Comparison of ENCODE assay signal across 7 cellular contexts in the genomic region with DNA sequence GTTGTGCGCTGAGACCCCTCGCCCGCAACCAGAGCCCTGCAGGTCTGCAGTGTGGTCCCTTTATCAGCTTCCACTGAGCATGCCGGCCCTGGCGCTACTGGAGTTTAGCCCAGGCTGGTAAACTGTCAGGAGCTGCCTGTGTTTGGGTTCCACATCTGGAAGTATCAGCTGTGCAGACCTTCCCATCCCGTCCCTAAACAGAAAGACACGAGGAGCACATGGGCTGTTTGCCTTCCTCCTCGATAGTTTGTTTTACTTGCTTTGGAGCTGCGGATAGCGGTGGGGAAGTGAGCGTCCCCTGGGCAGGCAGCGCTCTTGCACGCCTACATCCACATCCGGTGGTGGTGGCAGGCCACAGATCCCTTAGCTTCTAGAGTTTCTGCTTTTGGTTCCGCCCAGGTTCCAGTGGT. TPM values are rescaled to one million over a fixed set of nuclear protein-coding genes. Genes with fewer than 3 reads are reported as not detected.
DNase-seq lines count a peak whose midpoint lies in the region; ATAC-seq and TF ChIP-seq lines count a peak whose summit lies in the region.

No MANE protein-coding gene starts in this region.

- H3K36me3 ChIP-seq in effector memory CD4-positive, alpha-beta T cell (ENCODE audit: control insufficient read depth, insufficient read depth, low read length): no peaks in the 10 kb centered on the region

- no peak for TF ChIP-seq CTCF in activated CD8-positive, alpha-beta T cell treated with anti-CD3 and anti-CD28 coated beads for 36 hours (IDR thresholded peaks at IDR 0.05)

- H3K9me3 Mint-ChIP-seq in activated CD8-positive, alpha-beta T cell treated with anti-CD3 and anti-CD28 coated beads for 36 hours: no peaks in the 10 kb centered on the region

- no peaks in the 10 kb centered on the region for H3K36me3 Mint-ChIP-seq in activated CD8-positive, alpha-beta T cell treated with anti-CD3 and anti-CD28 coated beads for 36 hours (ENCODE audit: low read depth)

- peaks cover 4% of the 10 kb centered on the region for H3K4me1 ChIP-seq in effector memory CD4-positive, alpha-beta T cell (ENCODE audit: control insufficient read depth, insufficient read depth, low read length, poor library complexity, severe bottlenecking)

- POLR2A ChIA-PET in activated CD8-positive, alpha-beta T cell treated with anti-CD3 and anti-CD28 coated beads for 36 hours (lab: Charles Lee): interaction anchor here (0.9 kb wide), 1 partner anchor 9 kb away, joined by 3 read pairs; no protein-coding TSS in a partner anchor

- DNase-seq in activated CD8-positive, alpha-beta T cell treated with anti-CD3 and anti-CD28 coated beads for 36 hours: peak; percentile 74
- peak; percentile 63 for DNase-seq in pons (ENCODE audit: low spot score)
- DNase-seq in effector memory CD4-positive, alpha-beta T cell: no peak
- DNase-seq in SKM-1 (lab: John Stamatoyannopoulos, UW; ENCODE audit: unreplicated experiment): no peak
- DNase-seq in amniotic stem cell (lab: John Stamatoyannopoulos, UW): no peak

- H3K27me3 Mint-ChIP-seq in activated CD8-positive, alpha-beta T cell treated with anti-CD3 and anti-CD28 coated beads for 36 hours: peaks cover 14% of the 10 kb centered on the region

- intact Hi-C loops in activated CD8-positive, alpha-beta T cell treated with anti-CD3 and anti-CD28 coated beads for 36 hours (cut with micrococcal nuclease): no loop called here

- ATAC-seq in GM19023 (IDR thresholded peaks at IDR 0.05; ENCODE audit: unreplicated experiment): peak; percentile 95
- ATAC-seq in HG02763 (IDR thresholded peaks at IDR 0.05; ENCODE audit: unreplicated experiment): peak; percentile 79
- ATAC-seq in activated CD8-positive, alpha-beta T cell treated with anti-CD3 and anti-CD28 coated beads for 36 hours: peak; percentile 74

- H3K9me3 ChIP-seq in effector memory CD4-positive, alpha-beta T cell (ENCODE audit: control insufficient read depth, low read length): no peaks in the 10 kb centered on the region

- H3K27ac ChIP-seq in effector memory CD4-positive, alpha-beta T cell (ENCODE audit: insufficient read depth, low read length, poor library complexity, severe bottlenecking): no peak overlapping the region

- CTCF ChIA-PET in activated CD8-positive, alpha-beta T cell treated with anti-CD3 and anti-CD28 coated beads for 36 hours (lab: Charles Lee): interaction anchor here (1.1 kb wide), 1 partner anchor 64 kb away, joined by 3 read pairs; no protein-coding TSS in a partner anchor

- H3K27ac Mint-ChIP-seq in activated CD8-positive, alpha-beta T cell treated with anti-CD3 and anti-CD28 coated beads for 36 hours: no peak overlapping the region

- peak overlapping the region; percentile 14 for H3K4me3 Mint-ChIP-seq in activated CD8-positive, alpha-beta T cell treated with anti-CD3 and anti-CD28 coated beads for 36 hours

- H3K4me3 ChIP-seq in effector memory CD4-positive, alpha-beta T cell (ENCODE audit: insufficient read depth, low read depth, low read length, poor library complexity, severe bottlenecking): no peak overlapping the region

- no peaks in the 10 kb centered on the region for H3K27me3 ChIP-seq in effector memory CD4-positive, alpha-beta T cell (replicated peaks; ENCODE audit: control insufficient read depth, insufficient read depth, low read length, poor library complexity, severe bottlenecking)

- H3K4me1 Mint-ChIP-seq in activated CD8-positive, alpha-beta T cell treated with anti-CD3 and anti-CD28 coated beads for 36 hours (ENCODE audit: low read depth): peaks cover 16% of the 10 kb centered on the region

RNA-seq across cellular contexts. Expression of a gene that starts 12.5 kb away (rescaled TPM):
- under 1 TPM; 0.20 to 0.49 TPM for total RNA-seq in activated CD8-positive, alpha-beta T cell treated with anti-CD3 and anti-CD28 coated beads for 36 hours

Comparison
In these comparisons a context has a peak if more than half of its experiments do, and no peak if none do; other contexts are left out.
1. DNase-seq: peak in activated CD8-positive, alpha-beta T cell treated with anti-CD3 and anti-CD28 coated beads for 36 hours (single experiment) and pons (single experiment); none in effector memory CD4-positive, alpha-beta T cell (0 of 3), SKM-1 (single experiment) and amniotic stem cell (single experiment).
2. Peak in every context shown above with its lines, with median percentiles within 50 percentile points of each other: ATAC-seq.